In genomic region chr3:171343688-171344087, GRCh38 we compare ENCODE assay signal across 17 cellular contexts.
DNase-seq lines count a peak whose midpoint lies in the region; ATAC-seq, FAIRE-seq and TF ChIP-seq lines count a peak whose summit lies in the region.
"Had no signal": no experiment of that assay in that cellular context is flagged by ENCODE, and none has a peak within 500 bp of the region (broad histone marks: within the 10 kb centered on the region; RNA-seq: fewer than 3 reads in every experiment).

No MANE protein-coding gene starts in this region.

- peak overlapping the region in 1 of 2 donors; percentile 59 for H3K4me3 Mint-ChIP-seq in activated T-cell treated with anti-CD3 and anti-CD28 coated beads, Interleukin-2, amount 50 U/mL, for 72 hours
- no peak overlapping the region for H3K4me3 Mint-ChIP-seq in activated T-cell treated with anti-CD3 and anti-CD28 coated beads, Interleukin-2, amount 50 U/mL, for 24 hours
- no peak overlapping the region for H3K4me3 Mint-ChIP-seq in stimulated activated effector memory CD8-positive, alpha-beta T cell treated with anti-CD3 and anti-CD28 coated beads, Interleukin-12 subunit alpha, Interleukin-12 subunit beta, amount 100 ng/mL, for 72 hours
- H3K4me3 Mint-ChIP-seq: GM23338 had no signal

- peak overlapping the region; percentile 5 for H3K27ac Mint-ChIP-seq in activated T-cell treated with anti-CD3 and anti-CD28 coated beads, Interleukin-2, amount 50 U/mL, for 72 hours
- H3K27ac Mint-ChIP-seq in activated T-cell treated with anti-CD3 and anti-CD28 coated beads, Interleukin-2, amount 50 U/mL, for 24 hours, result no peak overlapping the region
- H3K27ac Mint-ChIP-seq in stimulated activated effector memory CD8-positive, alpha-beta T cell treated with anti-CD3 and anti-CD28 coated beads, Interleukin-12 subunit alpha, Interleukin-12 subunit beta, amount 100 ng/mL, for 72 hours, result no peak overlapping the region
- H3K27ac Mint-ChIP-seq: CD4-positive, alpha-beta memory T cell; GM23338 had no signal

- H3K27me3 Mint-ChIP-seq in activated T-cell treated with anti-CD3 and anti-CD28 coated beads, Interleukin-2, amount 50 U/mL, for 72 hours (ENCODE audit: low read depth), result no peaks in the 10 kb centered on the region
- no peaks in the 10 kb centered on the region for H3K27me3 Mint-ChIP-seq in activated T-cell treated with anti-CD3 and anti-CD28 coated beads, Interleukin-2, amount 50 U/mL, for 24 hours
- H3K27me3 Mint-ChIP-seq: CD4-positive, alpha-beta memory T cell had no signal

- peak; percentile 46 for FAIRE-seq in GM12892 (lab: Jason Lieb, UNC)
- FAIRE-seq: A549, D721Med, G401.6 had no signal

- ATAC-seq in activated T-cell treated with anti-CD3 and anti-CD28 coated beads, Interleukin-2, amount 50 U/mL, for 72 hours (replicated peaks in 1 of 2), result peak; percentile 67 to 71
- ATAC-seq in HG02610 (IDR thresholded peaks at IDR 0.05; ENCODE audit: unreplicated experiment), result peak; percentile 23
- ATAC-seq in stimulated activated effector memory CD8-positive, alpha-beta T cell treated with anti-CD3 and anti-CD28 coated beads, Interleukin-12 subunit alpha, Interleukin-12 subunit beta, amount 100 ng/mL, for 72 hours, result peak; percentile 80
- ATAC-seq: A549, GM23338 had no signal

- DNase-seq in activated T-cell treated with anti-CD3 and anti-CD28 coated beads, Interleukin-2, amount 50 U/mL, for 72 hours, result no peak
- DNase-seq in activated T-cell treated with anti-CD3 and anti-CD28 coated beads, Interleukin-2, amount 50 U/mL, for 24 hours, result no peak
- no peak for DNase-seq in GM12892 (ENCODE audit: insufficient read length)
- no peak for DNase-seq in stimulated activated effector memory CD8-positive, alpha-beta T cell treated with anti-CD3 and anti-CD28 coated beads, Interleukin-12 subunit alpha, Interleukin-12 subunit beta, amount 100 ng/mL, for 72 hours (ENCODE audit: low spot score in 2 of 2)
- DNase-seq in superior temporal gyrus (ENCODE audit: extremely low spot score), result no peak
- DNase-seq: BE2C; CD4-positive, alpha-beta memory T cell; COR-L47; DMS153; DMS79 treated with DMSO at 0.1 percent for 48 hours; EL; H7 had no signal

- peaks cover 16 to 35% of the 10 kb centered on the region in 2 donors for H3K36me3 Mint-ChIP-seq in activated T-cell treated with anti-CD3 and anti-CD28 coated beads, Interleukin-2, amount 50 U/mL, for 72 hours (ENCODE audit: insufficient read depth in 2 of 2)
- peaks cover 27% of the 10 kb centered on the region for H3K36me3 Mint-ChIP-seq in activated T-cell treated with anti-CD3 and anti-CD28 coated beads, Interleukin-2, amount 50 U/mL, for 24 hours (ENCODE audit: low read depth)
- no peaks in the 10 kb centered on the region for H3K36me3 Mint-ChIP-seq in stimulated activated effector memory CD8-positive, alpha-beta T cell treated with anti-CD3 and anti-CD28 coated beads, Interleukin-12 subunit alpha, Interleukin-12 subunit beta, amount 100 ng/mL, for 72 hours

- peaks cover 5 to 6% of the 10 kb centered on the region in 2 donors for H3K9me3 Mint-ChIP-seq in activated T-cell treated with anti-CD3 and anti-CD28 coated beads, Interleukin-2, amount 50 U/mL, for 72 hours
- peaks cover 10% of the 10 kb centered on the region for H3K9me3 Mint-ChIP-seq in activated T-cell treated with anti-CD3 and anti-CD28 coated beads, Interleukin-2, amount 50 U/mL, for 24 hours
- H3K9me3 Mint-ChIP-seq in stimulated activated effector memory CD8-positive, alpha-beta T cell treated with anti-CD3 and anti-CD28 coated beads, Interleukin-12 subunit alpha, Interleukin-12 subunit beta, amount 100 ng/mL, for 72 hours, result peaks cover 3% of the 10 kb centered on the region

- TF ChIP-seq POLR2A in GM12892 (IDR thresholded peaks at IDR 0.05; ENCODE audit: low read depth, low read length), result no peak

- peaks cover 53% of the 10 kb centered on the region for H3K4me1 Mint-ChIP-seq in activated T-cell treated with anti-CD3 and anti-CD28 coated beads, Interleukin-2, amount 50 U/mL, for 72 hours (ENCODE audit: low read depth)
- H3K4me1 Mint-ChIP-seq in activated T-cell treated with anti-CD3 and anti-CD28 coated beads, Interleukin-2, amount 50 U/mL, for 24 hours (ENCODE audit: low read depth), result peaks cover 41% of the 10 kb centered on the region
- H3K4me1 Mint-ChIP-seq in stimulated activated effector memory CD8-positive, alpha-beta T cell treated with anti-CD3 and anti-CD28 coated beads, Interleukin-12 subunit alpha, Interleukin-12 subunit beta, amount 100 ng/mL, for 72 hours, result peaks cover 57% of the 10 kb centered on the region

Comparison
In these comparisons a context has a peak if more than half of its experiments do, and no peak if none do; other contexts are left out.
1. ATAC-seq: peak in every context shown above with its lines; median percentile 80 in stimulated activated effector memory CD8-positive, alpha-beta T cell treated with anti-CD3 and anti-CD28 coated beads, Interleukin-12 subunit alpha, Interleukin-12 subunit beta, amount 100 ng/mL, for 72 hours; 69 in activated T-cell treated with anti-CD3 and anti-CD28 coated beads, Interleukin-2, amount 50 U/mL, for 72 hours; 23 in HG02610.